Comparison of ENCODE assay signal across 15 cellular contexts in genomic region chr3:30493912-30494311, GRCh38.
A peak's percentile ranks its signal among the peaks of the same experiment; 100 is the strongest.
DNase-seq lines count a peak whose midpoint lies in the region; ATAC-seq, FAIRE-seq and TF ChIP-seq lines count a peak whose summit lies in the region.
"Had no signal": no experiment of that assay in that cellular context is flagged by ENCODE, and none has a peak within 500 bp of the region (broad histone marks: within the 10 kb centered on the region; RNA-seq: fewer than 3 reads in every experiment).

No MANE protein-coding gene starts in this region.

- H3K4me2 ChIP-seq in astrocyte (ENCODE audit: low read length) = no peak overlapping the region

- H3K9ac ChIP-seq in astrocyte (ENCODE audit: low read length) = no peak overlapping the region

- ATAC-seq in left cardiac atrium = peak; percentile 13 to 46
- no peak for ATAC-seq in WTC11
- ATAC-seq in GM21737 (IDR thresholded peaks at IDR 0.05; ENCODE audit: unreplicated experiment) = no peak
- ATAC-seq: activated CD4-positive, CD25-positive, alpha-beta regulatory T cell treated with anti-CD3 and anti-CD28 coated beads, Interleukin-2, amount 50 U/mL, for 24 hours; left lobe of liver; stimulated activated naive CD8-positive, alpha-beta T cell treated with anti-CD3 and anti-CD28 coated beads, Interleukin-15, Interleukin-2, amounts not matched to agents 100 U/mL and 50 U/mL, for 24 hours had no signal

- H3K4me3 ChIP-seq in astrocyte (ENCODE audit: insufficient read depth, low read depth, low read length) (no peak overlapping the region), sigmoid colon (no peak overlapping the region)

- H3K9me3 ChIP-seq in astrocyte (ENCODE audit: insufficient read depth, low read depth, low read length) = no peaks in the 10 kb centered on the region
- no peaks in the 10 kb centered on the region for H3K9me3 ChIP-seq in sigmoid colon

- H3K27ac Mint-ChIP-seq in astrocyte (ENCODE audit: unreplicated experiment) (peak overlapping the region; percentile 69), WTC11 (no peak overlapping the region)
- H3K27ac Mint-ChIP-seq: CD14-positive monocyte had no signal

- H3K27ac ChIP-seq in astrocyte (ENCODE audit: low read depth, low read length) (no peak overlapping the region), sigmoid colon (peak overlapping the region; percentile 86 to 93 (median 88))

- H3K27me3 Mint-ChIP-seq in astrocyte (ENCODE audit: low read depth, unreplicated experiment) = no peaks in the 10 kb centered on the region
- no peaks in the 10 kb centered on the region for H3K27me3 Mint-ChIP-seq in WTC11 (ENCODE audit: low read depth)

- H3K79me2 ChIP-seq in astrocyte (ENCODE audit: insufficient read depth, low read length) = no peaks in the 10 kb centered on the region

- CTCF ChIA-PET in WTC11 (lab: Charles Lee) = no interaction called here

- H3K4me1 ChIP-seq in astrocyte (ENCODE audit: insufficient read depth, low read length) (peaks cover 24% of the 10 kb centered on the region), sigmoid colon (peaks cover 0 to 76% (median 70%) of the 10 kb centered on the region in 4 donors)

- no peak for TF ChIP-seq POLR2A in sigmoid colon (IDR thresholded peaks at IDR 0.05)

- intact Hi-C loops in left cardiac atrium (cut with DNase I) (no loop called here), sigmoid colon (cut with DNase I) (no loop called here)

- TF ChIP-seq CTCF in astrocyte (IDR thresholded peaks at IDR 0.05; ENCODE audit: insufficient read depth, low read depth, low read length) (no peak), sigmoid colon (IDR thresholded peaks at IDR 0.05) (no peak), WTC11 (IDR thresholded peaks at IDR 0.05) (no peak)

- H3K4me1 Mint-ChIP-seq in astrocyte (ENCODE audit: low read depth, unreplicated experiment) (peaks cover 41% of the 10 kb centered on the region), WTC11 (peaks cover 30% of the 10 kb centered on the region)

- H3K9me3 Mint-ChIP-seq in astrocyte (ENCODE audit: unreplicated experiment) = no peaks in the 10 kb centered on the region
- H3K9me3 Mint-ChIP-seq in WTC11 = peaks cover 3% of the 10 kb centered on the region; the same call in 1 of the 2 replicates

- no peaks in the 10 kb centered on the region for H4K20me1 ChIP-seq in astrocyte (ENCODE audit: insufficient read depth, low read length)

- POLR2A ChIA-PET in WTC11 (lab: Charles Lee) = no interaction called here

- H2AFZ ChIP-seq in astrocyte (ENCODE audit: low read depth, low read length) = no peak overlapping the region

- H3K4me3 Mint-ChIP-seq in astrocyte (ENCODE audit: unreplicated experiment) (no peak overlapping the region), WTC11 (no peak overlapping the region)
- H3K4me3 Mint-ChIP-seq: CD14-positive monocyte had no signal

- FAIRE-seq in astrocyte (lab: Jason Lieb, UNC) = peak; percentile 77

- peak in 2 of 4 donors; percentile 52 to 54 for TF ChIP-seq EP300 in sigmoid colon (IDR thresholded peaks at IDR 0.05)

- WGBS in sigmoid colon, 2 donors = 80 to 81% methylated on average over 2 of the region's 2 CpGs

- DNase-seq in ELR (ENCODE audit: low read depth) = peak; percentile 75
- peak; percentile 69 for DNase-seq in astrocyte (ENCODE audit: low read depth)
- no peak for DNase-seq in left cardiac atrium
- peak; percentile 82 for DNase-seq in sigmoid colon
- DNase-seq in WTC11 (ENCODE audit: low spot score) = no peak
- no peak for DNase-seq in mucosa of gallbladder (ENCODE audit: low spot score)
- DNase-seq in NCI-H2227 treated with DMSO at 0.1 percent for 48 hours (lab: John Stamatoyannopoulos, UW) = no peak
- DNase-seq: activated naive CD4-positive, alpha-beta T cell treated with anti-CD3 and anti-CD28 coated beads, Interleukin-2, amount 50 U/mL, for 16 hours; NCI-H187; RPMI8226; stimulated activated naive CD8-positive, alpha-beta T cell treated with anti-CD3 and anti-CD28 coated beads, Interleukin-15, Interleukin-2, amounts not matched to agents 100 U/mL and 50 U/mL, for 24 hours had no signal

- H3K36me3 ChIP-seq in astrocyte (ENCODE audit: insufficient read depth, low read length) (no peaks in the 10 kb centered on the region), sigmoid colon (no peaks in the 10 kb centered on the region)

- no peaks in the 10 kb centered on the region for H3K36me3 Mint-ChIP-seq in astrocyte (ENCODE audit: low read depth, unreplicated experiment)
- no peaks in the 10 kb centered on the region for H3K36me3 Mint-ChIP-seq in WTC11

- H3K27me3 ChIP-seq in astrocyte (ENCODE audit: insufficient read depth, low read length) = no peaks in the 10 kb centered on the region
- no peaks in the 10 kb centered on the region for H3K27me3 ChIP-seq in sigmoid colon

TF ChIP-seq in WTC11, 78 proteins besides CTCF, POLR2A, EP300 and RAD21:
- TF ChIP-seq RELA (CRISPR knock-in tag; IDR thresholded peaks at IDR 0.05; ENCODE audit: borderline replicate concordance) (no peak), HMGXB4 (CRISPR knock-in tag; IDR thresholded peaks at IDR 0.05) (no peak), NFE2L1 (CRISPR knock-in tag; IDR thresholded peaks at IDR 0.05) (no peak), NFYB (CRISPR knock-in tag; conservative IDR thresholded peaks at IDR 0.05; ENCODE audit: low read depth) (no peak), ZNF281 (CRISPR knock-in tag; IDR thresholded peaks at IDR 0.05) (no peak)

Comparison
In these comparisons a context has a peak if more than half of its experiments do, and no peak if none do; other contexts are left out.
1. DNase-seq: peak in ELR (single experiment), astrocyte (single experiment) and sigmoid colon (single experiment); none in left cardiac atrium (single experiment), WTC11 (single experiment), mucosa of gallbladder (single experiment) and NCI-H2227 treated with DMSO at 0.1 percent for 48 hours (single experiment).
2. ATAC-seq: peak in left cardiac atrium (2 of 2); none in WTC11 (single experiment) and GM21737 (single experiment).